1 cellular context compared by ENCODE assay signal in the genomic region with DNA sequence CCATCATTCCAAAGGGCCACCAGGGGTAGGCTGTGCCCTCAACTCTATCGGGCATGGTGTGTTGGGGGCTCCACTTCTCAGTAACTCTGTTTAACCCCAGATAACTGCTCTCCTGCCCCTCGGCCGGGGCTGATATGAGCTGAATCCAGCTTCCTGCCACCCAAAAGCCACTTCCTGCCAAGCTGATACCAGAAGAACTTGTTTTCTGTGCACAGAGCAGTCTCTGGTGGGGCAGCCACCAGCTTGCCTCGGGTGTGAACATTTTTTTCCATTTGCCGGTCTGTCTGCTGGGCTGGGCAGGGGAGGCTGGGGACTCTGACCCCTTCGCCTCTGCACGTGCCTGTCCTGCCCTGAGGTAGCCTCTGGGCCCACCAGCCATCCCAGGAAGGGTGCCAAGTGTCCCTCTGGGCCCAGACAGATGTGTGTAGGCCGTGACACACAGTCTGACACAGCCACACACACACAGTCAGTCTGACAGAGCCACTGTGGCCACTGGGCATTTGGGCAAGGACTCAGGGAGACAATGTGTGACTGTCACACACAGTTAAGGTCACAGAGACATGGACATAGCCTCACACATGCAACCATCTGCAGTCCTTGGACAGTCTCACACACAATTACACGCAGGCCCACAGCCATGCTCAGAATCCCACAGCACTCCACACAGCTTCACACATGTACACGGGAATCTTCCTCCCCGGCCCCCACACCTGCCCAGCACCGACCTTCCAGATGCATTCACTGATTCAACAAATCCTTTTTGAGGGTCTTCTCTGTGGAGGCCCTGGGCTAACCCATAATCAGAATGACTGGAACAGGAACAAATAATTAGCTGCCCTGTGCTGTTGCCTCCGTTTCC.
TF ChIP-seq lines count a peak whose summit lies in the region.

No MANE protein-coding gene starts in this region.

TF ChIP-seq in HepG2, 621 proteins besides CTCF, POLR2A, EP300 and RAD21 (continued from another document and continues in another):
- TF ChIP-seq ZNF34 (CRISPR knock-in tag; IDR thresholded peaks at IDR 0.05; ENCODE audit: borderline replicate concordance) = 0 out of 2 replicates have a peak, but pooled peaks have one; percentile 71
- TF ChIP-seq, protein P1, sequence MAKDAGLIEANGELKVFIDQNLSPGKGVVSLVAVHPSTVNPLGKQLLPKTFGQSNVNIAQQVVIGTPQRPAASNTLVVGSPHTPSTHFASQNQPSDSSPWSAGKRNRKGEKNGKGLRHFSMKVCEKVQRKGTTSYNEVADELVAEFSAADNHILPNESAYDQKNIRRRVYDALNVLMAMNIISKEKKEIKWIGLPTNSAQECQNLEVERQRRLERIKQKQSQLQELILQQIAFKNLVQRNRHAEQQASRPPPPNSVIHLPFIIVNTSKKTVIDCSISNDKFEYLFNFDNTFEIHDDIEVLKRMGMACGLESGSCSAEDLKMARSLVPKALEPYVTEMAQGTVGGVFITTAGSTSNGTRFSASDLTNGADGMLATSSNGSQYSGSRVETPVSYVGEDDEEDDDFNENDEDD (CRISPR knock-in tag; IDR thresholded peaks at IDR 0.05; ENCODE audit: borderline replicate concordance) = peak; percentile 95
- TF ChIP-seq ZNF605 (CRISPR knock-in tag; IDR thresholded peaks at IDR 0.05) = peak; percentile 77; the same call in 1 of the 2 replicates
- peak; percentile 99 for TF ChIP-seq BHLHE40 (IDR thresholded peaks at IDR 0.05; ENCODE audit: low read length)
- TF ChIP-seq ZNF850 (CRISPR knock-in tag; conservative IDR thresholded peaks at IDR 0.05) = no peak
- peak; percentile 98 for TF ChIP-seq SALL1 (CRISPR knock-in tag; IDR thresholded peaks at IDR 0.05)
- no peak for TF ChIP-seq ZNF432 (CRISPR knock-in tag; IDR thresholded peaks at IDR 0.05; ENCODE audit: borderline replicate concordance)
- TF ChIP-seq ZNF263 (CRISPR knock-in tag; IDR thresholded peaks at IDR 0.05) = peak; percentile 62
- TF ChIP-seq LCORL (IDR thresholded peaks at IDR 0.05) = no peak
- TF ChIP-seq LCORL (CRISPR knock-in tag; IDR thresholded peaks at IDR 0.05) = peak; percentile 99
- no peak for TF ChIP-seq ZNF562 (CRISPR knock-in tag; IDR thresholded peaks at IDR 0.05; ENCODE audit: borderline replicate concordance)
- TF ChIP-seq ZNF766 (CRISPR knock-in tag; IDR thresholded peaks at IDR 0.05; ENCODE audit: borderline replicate concordance) = peak; percentile 69; the same call in 1 of the 2 replicates
- peak; percentile 63; the same call in 1 of the 2 replicates for TF ChIP-seq EEA1 (CRISPR knock-in tag; IDR thresholded peaks at IDR 0.05; ENCODE audit: borderline replicate concordance)
- no peak for TF ChIP-seq ZNF703 (CRISPR knock-in tag; IDR thresholded peaks at IDR 0.05; ENCODE audit: borderline replicate concordance)
- TF ChIP-seq ZBTB42 (CRISPR knock-in tag; IDR thresholded peaks at IDR 0.05) = peak; percentile 98
- peak; percentile 46; the same call in 1 of the 2 replicates for TF ChIP-seq ZNF143 (CRISPR knock-in tag; IDR thresholded peaks at IDR 0.05)
- TF ChIP-seq PLSCR1 (CRISPR knock-in tag; IDR thresholded peaks at IDR 0.05; ENCODE audit: borderline replicate concordance) = peak; percentile 84; the same call in 1 of the 2 replicates
- peak; percentile 50; the same call in 1 of the 2 replicates for TF ChIP-seq ARHGAP35 (CRISPR knock-in tag; IDR thresholded peaks at IDR 0.05; ENCODE audit: borderline replicate concordance)
- peak; percentile 71; the same call in 1 of the 2 replicates for TF ChIP-seq CBFB (CRISPR knock-in tag; IDR thresholded peaks at IDR 0.05)
- no peak for TF ChIP-seq SRSF9 (IDR thresholded peaks at IDR 0.05; ENCODE audit: borderline replicate concordance, insufficient read depth, low read depth, low read length, poor library complexity, severe bottlenecking)
- peak; percentile 79 for TF ChIP-seq ELF3 (CRISPR knock-in tag; IDR thresholded peaks at IDR 0.05)
- TF ChIP-seq RFX3 (CRISPR knock-in tag; IDR thresholded peaks at IDR 0.05) = no peak
- TF ChIP-seq ZNF136 (CRISPR knock-in tag; IDR thresholded peaks at IDR 0.05; ENCODE audit: low read depth) = 0 out of 2 replicates have a peak, but pooled peaks have one; percentile 61
- no peak for TF ChIP-seq ZNF20 (CRISPR knock-in tag; IDR thresholded peaks at IDR 0.05)
- TF ChIP-seq HNRNPL (IDR thresholded peaks at IDR 0.05; ENCODE audit: low read depth, low read length) = peak; percentile 95
- TF ChIP-seq, protein P2, sequence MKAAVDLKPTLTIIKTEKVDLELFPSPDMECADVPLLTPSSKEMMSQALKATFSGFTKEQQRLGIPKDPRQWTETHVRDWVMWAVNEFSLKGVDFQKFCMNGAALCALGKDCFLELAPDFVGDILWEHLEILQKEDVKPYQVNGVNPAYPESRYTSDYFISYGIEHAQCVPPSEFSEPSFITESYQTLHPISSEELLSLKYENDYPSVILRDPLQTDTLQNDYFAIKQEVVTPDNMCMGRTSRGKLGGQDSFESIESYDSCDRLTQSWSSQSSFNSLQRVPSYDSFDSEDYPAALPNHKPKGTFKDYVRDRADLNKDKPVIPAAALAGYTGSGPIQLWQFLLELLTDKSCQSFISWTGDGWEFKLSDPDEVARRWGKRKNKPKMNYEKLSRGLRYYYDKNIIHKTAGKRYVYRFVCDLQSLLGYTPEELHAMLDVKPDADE (CRISPR knock-in tag; IDR thresholded peaks at IDR 0.05) = 0 out of 2 replicates have a peak, but pooled peaks have one; percentile 18
- TF ChIP-seq CAMTA2 (CRISPR knock-in tag; IDR thresholded peaks at IDR 0.05; ENCODE audit: borderline replicate concordance) = peak; percentile 73; the same call in 1 of the 2 replicates
- peak; percentile 79; the same call in 1 of the 2 replicates for TF ChIP-seq ZNF543 (CRISPR knock-in tag; IDR thresholded peaks at IDR 0.05)
- peak; percentile 98 for TF ChIP-seq ZNF724P (CRISPR knock-in tag; IDR thresholded peaks at IDR 0.05; ENCODE audit: borderline replicate concordance)
- TF ChIP-seq RFXANK (CRISPR knock-in tag; IDR thresholded peaks at IDR 0.05) = no peak
- TF ChIP-seq ZNF740 (CRISPR knock-in tag; IDR thresholded peaks at IDR 0.05) = no peak
- no peak for TF ChIP-seq ZNF557 (CRISPR knock-in tag; IDR thresholded peaks at IDR 0.05)
- peak; percentile 68 for TF ChIP-seq NFKBIZ (CRISPR knock-in tag; IDR thresholded peaks at IDR 0.05)
- TF ChIP-seq ZMYM2 (CRISPR knock-in tag; IDR thresholded peaks at IDR 0.05) = peak; percentile 92
- peak; percentile 49; the same call in 1 of the 2 replicates for TF ChIP-seq CREM (IDR thresholded peaks at IDR 0.05)
- TF ChIP-seq CREM (CRISPR knock-in tag; IDR thresholded peaks at IDR 0.05) = no peak
- peak; percentile 69; the same call in 1 of the 2 replicates for TF ChIP-seq RERE (CRISPR knock-in tag; IDR thresholded peaks at IDR 0.05; ENCODE audit: low read depth)
- peak; percentile 50; the same call in 1 of the 2 replicates for TF ChIP-seq TRIM24 (CRISPR knock-in tag; IDR thresholded peaks at IDR 0.05)
- TF ChIP-seq ELF4 (CRISPR knock-in tag; IDR thresholded peaks at IDR 0.05; ENCODE audit: borderline replicate concordance) = no peak
- 0 out of 2 replicates have a peak, but pooled peaks have one; percentile 52 for TF ChIP-seq SMAD9 (CRISPR knock-in tag; IDR thresholded peaks at IDR 0.05)
- TF ChIP-seq HNF4A (CRISPR knock-in tag; IDR thresholded peaks at IDR 0.05) = peak; percentile 98
- peak; percentile 83 for TF ChIP-seq ZNF317 (CRISPR knock-in tag; IDR thresholded peaks at IDR 0.05)
- no peak for TF ChIP-seq FOXK2 (IDR thresholded peaks at IDR 0.05)
- TF ChIP-seq MAZ (IDR thresholded peaks at IDR 0.05; ENCODE audit: borderline replicate concordance, low read depth, low read length) = peak; percentile 36; the same call in 1 of the 2 replicates
- TF ChIP-seq MAZ (CRISPR knock-in tag; IDR thresholded peaks at IDR 0.05; ENCODE audit: low read depth) = peak; percentile 53; the same call in 1 of the 2 replicates
- TF ChIP-seq, protein P3, sequence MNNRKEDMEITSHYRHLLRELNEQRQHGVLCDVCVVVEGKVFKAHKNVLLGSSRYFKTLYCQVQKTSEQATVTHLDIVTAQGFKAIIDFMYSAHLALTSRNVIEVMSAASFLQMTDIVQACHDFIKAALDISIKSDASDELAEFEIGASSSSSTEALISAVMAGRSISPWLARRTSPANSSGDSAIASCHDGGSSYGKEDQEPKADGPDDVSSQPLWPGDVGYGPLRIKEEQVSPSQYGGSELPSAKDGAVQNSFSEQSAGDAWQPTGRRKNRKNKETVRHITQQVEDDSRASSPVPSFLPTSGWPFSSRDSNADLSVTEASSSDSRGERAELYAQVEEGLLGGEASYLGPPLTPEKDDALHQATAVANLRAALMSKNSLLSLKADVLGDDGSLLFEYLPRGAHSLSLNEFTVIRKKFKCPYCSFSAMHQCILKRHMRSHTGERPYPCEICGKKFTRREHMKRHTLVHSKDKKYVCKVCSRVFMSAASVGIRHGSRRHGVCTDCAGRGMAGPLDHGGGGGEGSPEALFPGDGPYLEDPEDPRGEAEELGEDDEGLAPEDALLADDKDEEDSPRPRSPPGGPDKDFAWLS (CRISPR knock-in tag; IDR thresholded peaks at IDR 0.05; ENCODE audit: borderline replicate concordance) = peak; percentile 93
- peak; percentile 45; the same call in 1 of the 3 replicates for TF ChIP-seq MXI1 (IDR thresholded peaks at IDR 0.05; ENCODE audit: borderline replicate concordance, low read depth, low read length)
- TF ChIP-seq ZXDC (CRISPR knock-in tag; IDR thresholded peaks at IDR 0.05) = peak; percentile 90
- no peak for TF ChIP-seq CSRNP2 (CRISPR knock-in tag; conservative IDR thresholded peaks at IDR 0.05; ENCODE audit: low read depth)
- no peak for TF ChIP-seq ZNF382 (CRISPR knock-in tag; IDR thresholded peaks at IDR 0.05; ENCODE audit: borderline replicate concordance)
- no peak for TF ChIP-seq ZNF224 (CRISPR knock-in tag; IDR thresholded peaks at IDR 0.05)
